In the genomic region with DNA sequence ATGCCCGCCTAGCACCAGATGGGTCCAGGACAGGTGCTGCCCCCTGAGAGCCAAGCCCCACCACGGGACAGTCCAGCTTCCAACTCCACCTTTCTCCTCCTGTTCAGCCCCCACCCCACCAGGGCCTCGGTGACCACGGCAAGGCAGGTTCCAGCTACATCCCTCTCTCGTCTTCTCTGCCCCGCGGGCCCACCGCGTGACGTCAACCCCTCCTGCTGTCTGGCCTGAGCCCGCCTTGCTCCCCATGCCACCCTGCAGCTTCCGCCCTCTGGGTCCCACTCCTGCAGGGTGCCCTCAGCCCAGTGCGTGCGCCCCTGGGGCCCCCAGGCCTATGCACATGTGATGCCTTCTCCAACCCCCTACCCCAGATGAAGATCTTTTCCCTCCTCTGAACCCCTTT, we compare ENCODE assay signal across 17 cellular contexts. TPM values are rescaled to one million over a fixed set of nuclear protein-coding genes. Genes with fewer than 3 reads are reported as not detected.
A peak's percentile ranks its signal among the peaks of the same experiment; 100 is the strongest.
DNase-seq lines count a peak whose midpoint lies in the region; ATAC-seq and TF ChIP-seq lines count a peak whose summit lies in the region.
"Had no signal": no experiment of that assay in that cellular context is flagged by ENCODE, and none has a peak within 500 bp of the region (broad histone marks: within the 10 kb centered on the region; RNA-seq: fewer than 3 reads in every experiment).

No MANE protein-coding gene starts in this region.

- no peak overlapping the region for H3K27ac Mint-ChIP-seq in stimulated activated naive CD8-positive, alpha-beta T cell treated with anti-CD3 and anti-CD28 coated beads, Interleukin-15, amount 100 ng/mL, for 72 hours
- H3K27ac Mint-ChIP-seq: B cell; CD4-positive, alpha-beta T cell; IgD-negative memory B cell had no signal

- peaks cover 5% of the 10 kb centered on the region for H3K4me1 Mint-ChIP-seq in stimulated activated naive CD8-positive, alpha-beta T cell treated with anti-CD3 and anti-CD28 coated beads, Interleukin-15, amount 100 ng/mL, for 72 hours
- H3K4me1 Mint-ChIP-seq: B cell, IgD-negative memory B cell had no signal

- no peaks in the 10 kb centered on the region for H3K27me3 ChIP-seq in iPS-15b (ENCODE audit: control insufficient read depth, insufficient read depth, low read length)

- TF ChIP-seq CTCF in omental fat pad (IDR thresholded peaks at IDR 0.05) = no peak

- peak; percentile 51 for ATAC-seq in stimulated activated naive CD8-positive, alpha-beta T cell treated with anti-CD3 and anti-CD28 coated beads, Interleukin-15, amount 100 ng/mL, for 72 hours
- no peak for ATAC-seq in stimulated activated naive CD8-positive, alpha-beta T cell treated with anti-CD3 and anti-CD28 coated beads, Interleukin-15, Interleukin-2, amounts not matched to agents 100 U/mL and 50 U/mL, for 24 hours
- ATAC-seq in omental fat pad (ENCODE audit: low FRiP score) (peak; percentile 8), HG02852 (IDR thresholded peaks at IDR 0.05; ENCODE audit: unreplicated experiment) (no peak), HG03354 (IDR thresholded peaks at IDR 0.05; ENCODE audit: poor library complexity, severe bottlenecking, unreplicated experiment) (no peak)

- H3K9me3 Mint-ChIP-seq in stimulated activated naive CD8-positive, alpha-beta T cell treated with anti-CD3 and anti-CD28 coated beads, Interleukin-15, amount 100 ng/mL, for 72 hours = no peaks in the 10 kb centered on the region
- H3K9me3 Mint-ChIP-seq: CD4-positive, alpha-beta T cell had no signal

- no peak overlapping the region for H3K4me3 Mint-ChIP-seq in stimulated activated naive CD8-positive, alpha-beta T cell treated with anti-CD3 and anti-CD28 coated beads, Interleukin-15, amount 100 ng/mL, for 72 hours
- H3K4me3 Mint-ChIP-seq: B cell; CD4-positive, alpha-beta T cell had no signal

- peaks cover 51% of the 10 kb centered on the region for H3K27me3 Mint-ChIP-seq in stimulated activated naive CD8-positive, alpha-beta T cell treated with anti-CD3 and anti-CD28 coated beads, Interleukin-15, amount 100 ng/mL, for 72 hours

- no peak overlapping the region for H3K4me3 ChIP-seq in iPS-15b (ENCODE audit: low read depth, low read length)

- H3K4me1 ChIP-seq in iPS-15b (ENCODE audit: control insufficient read depth, insufficient read depth, low read length) = peaks cover 62% of the 10 kb centered on the region

- no peak for DNase-seq in stimulated activated naive CD8-positive, alpha-beta T cell treated with anti-CD3 and anti-CD28 coated beads, Interleukin-15, amount 100 ng/mL, for 72 hours
- DNase-seq in stimulated activated naive CD8-positive, alpha-beta T cell treated with anti-CD3 and anti-CD28 coated beads, Interleukin-15, Interleukin-2, amounts not matched to agents 100 U/mL and 50 U/mL, for 24 hours = no peak
- DNase-seq in omental fat pad (ENCODE audit: low spot score) = no peak
- no peak for DNase-seq in NCI-H69 (lab: John Stamatoyannopoulos, UW)
- DNase-seq: ACHN; C1 segment of cervical spinal cord; Calu3; CD4-positive, alpha-beta T cell; DMS79; GOT3; HCEC 1CT; KG1 had no signal

- peak overlapping the region; percentile 54 for H3K9ac ChIP-seq in iPS-15b (ENCODE audit: low read depth, low read length)

- peaks cover 24% of the 10 kb centered on the region for H3K36me3 ChIP-seq in iPS-15b (ENCODE audit: control insufficient read depth, insufficient read depth, low read length)

- no peaks in the 10 kb centered on the region for H3K9me3 ChIP-seq in iPS-15b (ENCODE audit: control insufficient read depth, insufficient read depth, low read length)

RNA-seq across cellular contexts. Expression of a gene that starts 6.8 kb away (rescaled TPM):
- 100 to 1,000 TPM in 2 of 4 donors, 10 to 100 TPM in 2; 42.3 to 553 (median 270) TPM for total RNA-seq in omental fat pad
- total RNA-seq: Calu3 had no signal

RNA-seq across cellular contexts. Expression of a gene that starts 54.5 kb away (rescaled TPM):
- total RNA-seq in omental fat pad = 10 to 100 TPM; 18.6 to 31.6 (median 29.6) TPM

Comparison
In these comparisons a context has a peak if more than half of its experiments do, and no peak if none do; other contexts are left out.
1. ATAC-seq: peak in stimulated activated naive CD8-positive, alpha-beta T cell treated with anti-CD3 and anti-CD28 coated beads, Interleukin-15, amount 100 ng/mL, for 72 hours (single experiment) and omental fat pad (single experiment); none in stimulated activated naive CD8-positive, alpha-beta T cell treated with anti-CD3 and anti-CD28 coated beads, Interleukin-15, Interleukin-2, amounts not matched to agents 100 U/mL and 50 U/mL, for 24 hours (single experiment), HG02852 (single experiment) and HG03354 (single experiment).